ENCODE assay signal across 9 cellular contexts in genomic region chr17:53765129-53765528, GRCh38. TPM values are rescaled to one million over a fixed set of nuclear protein-coding genes. Genes with fewer than 3 reads are reported as not detected.
"Had no signal": no experiment of that assay in that cellular context is flagged by ENCODE, and none has a peak within 500 bp of the region (broad histone marks: within the 10 kb centered on the region; RNA-seq: fewer than 3 reads in every experiment).

No MANE protein-coding gene starts in this region.

- DNase-seq: GDM1, GF-D8 had no signal

- ATAC-seq: GM12878 had no signal

- H3K4me3 ChIP-seq: GM12878 had no signal

- FAIRE-seq: G401.6, GM12878, GM12891, GM12892, GM18507, GM19239 had no signal

RNA-seq across cellular contexts. Expression of gene KIF2B, which starts 57.6 kb away (rescaled TPM):
- total RNA-seq: G401, GM12878 had no signal
- polyA plus RNA-seq: GM12878 had no signal
